In the genomic region with DNA sequence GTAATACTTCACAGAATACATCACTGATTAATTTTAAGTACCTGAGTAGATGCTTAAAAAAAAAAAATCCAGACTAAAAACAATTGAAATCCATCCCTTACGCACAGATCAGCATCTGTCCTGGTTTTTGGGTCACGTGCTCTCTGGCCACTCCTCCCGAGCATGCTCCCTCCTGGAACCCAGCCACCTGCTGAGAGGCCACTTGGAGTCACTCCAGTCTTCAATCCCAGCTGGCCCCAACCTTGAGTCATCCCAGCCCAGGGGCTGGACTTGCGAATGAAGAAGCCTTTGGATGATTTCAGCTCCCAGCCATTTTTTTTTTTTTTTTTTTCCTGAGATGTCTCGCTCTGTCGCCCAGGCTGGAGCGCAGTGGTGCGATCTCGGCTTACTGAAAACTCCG, we compare ENCODE assay signal across 10 cellular contexts. TPM values are rescaled to one million over a fixed set of nuclear protein-coding genes. Genes with fewer than 3 reads are reported as not detected.
DNase-seq lines count a peak whose midpoint lies in the region; ATAC-seq and TF ChIP-seq lines count a peak whose summit lies in the region.
"Had no signal": no experiment of that assay in that cellular context is flagged by ENCODE, and none has a peak within 500 bp of the region (broad histone marks: within the 10 kb centered on the region; RNA-seq: fewer than 3 reads in every experiment).

No MANE protein-coding gene starts in this region.

- no peak for TF ChIP-seq CTCF in foreskin fibroblast (IDR thresholded peaks at IDR 0.05; ENCODE audit: low read depth, low read length)
- no peak for TF ChIP-seq CTCF in osteocyte (IDR thresholded peaks at IDR 0.05)

- DNase-seq in DMS53 (lab: John Stamatoyannopoulos, UW) (peak; percentile 89), NCI-H69 (lab: John Stamatoyannopoulos, UW) (peak; percentile 86), foreskin fibroblast (peak; percentile 91 to 99), osteocyte (ENCODE audit: extremely low spot score, unreplicated experiment) (peak; percentile 85)
- DNase-seq in activated CD4-positive, alpha-beta T cell treated with anti-CD3 and anti-CD28 coated beads, Interleukin-2, amount 50 U/mL, for 4 hours, result no peak
- DNase-seq: Karpas-422 had no signal

- H3K27me3 Mint-ChIP-seq in osteocyte (ENCODE audit: unreplicated experiment), result no peaks in the 10 kb centered on the region

- no peak overlapping the region for H3K27ac Mint-ChIP-seq in osteocyte (ENCODE audit: unreplicated experiment)
- H3K27ac Mint-ChIP-seq: activated naive CD4-positive, alpha-beta T cell treated with anti-CD3 and anti-CD28 coated beads, Interleukin-2, amount 50 U/mL, for 24 hours had no signal

- no peak overlapping the region for H3K4me3 Mint-ChIP-seq in osteocyte (ENCODE audit: unreplicated experiment)
- H3K4me3 Mint-ChIP-seq: activated naive CD4-positive, alpha-beta T cell treated with anti-CD3 and anti-CD28 coated beads, Interleukin-2, amount 50 U/mL, for 24 hours had no signal

- H3K9me3 Mint-ChIP-seq in osteocyte (ENCODE audit: unreplicated experiment), result no peaks in the 10 kb centered on the region
- H3K9me3 Mint-ChIP-seq: activated naive CD4-positive, alpha-beta T cell treated with anti-CD3 and anti-CD28 coated beads, Interleukin-2, amount 50 U/mL, for 24 hours had no signal

- ATAC-seq in HG03378 (IDR thresholded peaks at IDR 0.05; ENCODE audit: unreplicated experiment), result no peak
- no peak for ATAC-seq in HG02610 (IDR thresholded peaks at IDR 0.05; ENCODE audit: unreplicated experiment)
- no peak for ATAC-seq in GM21526 (IDR thresholded peaks at IDR 0.05; ENCODE audit: low FRiP score, unreplicated experiment)

- no peak overlapping the region for H3K4me3 ChIP-seq in foreskin fibroblast (ENCODE audit: low read depth in 1 of 2, low read length in 2 of 2)

- H3K36me3 Mint-ChIP-seq in osteocyte (ENCODE audit: unreplicated experiment), result no peaks in the 10 kb centered on the region
- H3K36me3 Mint-ChIP-seq: activated naive CD4-positive, alpha-beta T cell treated with anti-CD3 and anti-CD28 coated beads, Interleukin-2, amount 50 U/mL, for 24 hours had no signal

- H3K4me1 Mint-ChIP-seq in osteocyte (ENCODE audit: unreplicated experiment), result peaks cover 29% of the 10 kb centered on the region
- H3K4me1 Mint-ChIP-seq: activated naive CD4-positive, alpha-beta T cell treated with anti-CD3 and anti-CD28 coated beads, Interleukin-2, amount 50 U/mL, for 24 hours had no signal

RNA-seq across cellular contexts. Expression of gene MAP1LC3C, which starts 8.9 kb away (rescaled TPM):
- total RNA-seq in osteocyte, result 0.81 TPM in 1 of 2 replicates, not detected in the other

RNA-seq across cellular contexts. Expression of gene BECN2, which starts 32.5 kb away (rescaled TPM):
- total RNA-seq in osteocyte, result not detected in 2 replicates

Comparison
In these comparisons a context has a peak if more than half of its experiments do, and no peak if none do; other contexts are left out.
1. DNase-seq: peak in DMS53 (single experiment), NCI-H69 (single experiment), foreskin fibroblast (2 of 2) and osteocyte (single experiment); none in activated CD4-positive, alpha-beta T cell treated with anti-CD3 and anti-CD28 coated beads, Interleukin-2, amount 50 U/mL, for 4 hours (0 of 2).